Comparison of ENCODE assay signal across 1 cellular context in genomic region chr22:50531546-50532352, GRCh38.
A peak's percentile ranks its signal among the peaks of the same experiment; 100 is the strongest.
TF ChIP-seq lines count a peak whose summit lies in the region.

No MANE protein-coding gene starts in this region.

TF ChIP-seq in GM12878, 131 proteins besides CTCF, POLR2A, EP300 and RAD21 (continued from another document):
- TF ChIP-seq NKRF (conservative IDR thresholded peaks at IDR 0.05) (no peak; the same call in 1 of the 2 replicates), EED (IDR thresholded peaks at IDR 0.05; ENCODE audit: low read depth) (peak; percentile 52; the same call in 1 of the 2 replicates), ZBTB11 (CRISPR knock-in tag; IDR thresholded peaks at IDR 0.05) (0 out of 2 replicates have a peak, but pooled peaks have one; percentile 6), PAX5 (IDR thresholded peaks at IDR 0.05; ENCODE audit: borderline replicate concordance, low read depth, low read length) (peak; percentile 57; the same call in 1 of the 2 replicates), POLR2AphosphoS5 (IDR thresholded peaks at IDR 0.05; ENCODE audit: low read length) (no peak; the same call in 1 of the 2 replicates), REST (IDR thresholded peaks at IDR 0.05; ENCODE audit: low read depth, low read length) (no peak), EGR1 (IDR thresholded peaks at IDR 0.05; ENCODE audit: borderline replicate concordance in 1 of 2, low read depth in 2 of 2, low read length in 2 of 2) (peak in 1 of 2 experiments; percentile 91; a peak in 2 of 3 replicates), ZBTB4 (CRISPR knock-in tag; IDR thresholded peaks at IDR 0.05) (no peak), RELA (IDR thresholded peaks at IDR 0.05; ENCODE audit: borderline replicate concordance, partially characterized antibody) (no peak)
